ENCODE assay signal across 26 cellular contexts in the genomic region with DNA sequence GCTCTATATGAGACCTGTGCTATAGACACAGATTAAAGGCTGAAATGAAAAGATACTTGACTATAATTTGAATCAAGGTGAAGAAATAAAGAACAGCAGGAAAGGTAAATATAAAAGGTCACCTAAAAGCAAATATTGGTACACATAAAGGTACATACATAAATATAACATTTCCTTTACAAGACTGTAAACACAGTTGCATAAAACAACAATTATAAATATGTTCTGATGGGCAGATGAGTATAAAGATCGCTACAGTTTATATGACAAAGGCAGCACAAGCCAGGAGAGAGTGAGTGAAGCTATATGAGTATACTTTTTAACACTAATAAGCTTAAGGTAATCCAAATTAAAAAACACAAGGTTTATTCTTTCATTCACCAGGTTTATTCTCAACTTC.
"Had no signal": no experiment of that assay in that cellular context is flagged by ENCODE, and none has a peak within 500 bp of the region (broad histone marks: within the 10 kb centered on the region; RNA-seq: fewer than 3 reads in every experiment).

No MANE protein-coding gene starts in this region.

- H3K27ac ChIP-seq: lower lobe of right lung, neutrophil, parathyroid adenoma, right lobe of liver, thyroid gland, vagina had no signal

- DNase-seq: cortex of kidney; effector memory CD8-positive, alpha-beta T cell; hypothalamus; immature natural killer cell; islet precursor cell; kidney glomerular epithelial cell; left ventricle myocardium superior; lower lobe of right lung; naive B cell; right lobe of liver; stimulated activated CD4-positive, alpha-beta T cell treated with anti-CD3 and anti-CD28 coated beads, Interleukin-12 subunit alpha, Interleukin-12 subunit beta, amount 100 ng/mL, for 4 hours; stimulated activated CD4-positive, alpha-beta T cell treated with anti-CD3 and anti-CD28 coated beads, Interleukin-1b, Interleukin-23, amount 100 ng/mL, for 48 hours; stimulated activated CD4-positive, alpha-beta T cell treated with anti-CD3 and anti-CD28 coated beads, Interleukin-4, amount 100 ng/mL, for 1 hour; stimulated activated CD8-positive, alpha-beta memory T cell treated with anti-CD3 and anti-CD28 coated beads, Interleukin-4, amount 100 ng/mL, for 48 hours; stimulated activated naive CD4-positive, alpha-beta T cell; stimulated activated naive CD8-positive, alpha-beta T cell treated with anti-CD3 and anti-CD28 coated beads, Interleukin-15, amount 100 ng/mL, for 72 hours; thyroid gland; trophoblast cell had no signal

- H3K9ac ChIP-seq: parathyroid adenoma had no signal

- H3K27me3 ChIP-seq: neutrophil, right lobe of liver, thyroid gland, vagina had no signal

- H3K4me2 ChIP-seq: smooth muscle cell had no signal

- H3K36me3 ChIP-seq: lower lobe of right lung, neutrophil, right lobe of liver, thyroid gland had no signal

- H3K79me2 ChIP-seq: parathyroid adenoma had no signal

- FAIRE-seq: frontal cortex had no signal

- H3K9me3 ChIP-seq: lower lobe of right lung, neutrophil, right lobe of liver, thyroid gland, vagina had no signal

- ATAC-seq: effector memory CD8-positive, alpha-beta T cell; left ventricle myocardium superior; lower lobe of right lung; natural killer cell treated with Interleukin-12 subunit alpha and Interleukin-12 subunit beta and Interleukin-15 and Interleukin-18, amount 100 ng/mL, for 72 hours; right lobe of liver; stimulated activated naive CD8-positive, alpha-beta T cell treated with anti-CD3 and anti-CD28 coated beads, Interleukin-15, amount 100 ng/mL, for 72 hours had no signal

- H3K4me3 ChIP-seq: lower lobe of right lung, right lobe of liver, smooth muscle cell, thyroid gland, vagina had no signal

- H3K9me3 Mint-ChIP-seq: effector memory CD8-positive, alpha-beta T cell; immature natural killer cell; naive B cell; natural killer cell treated with Interleukin-12 subunit alpha and Interleukin-12 subunit beta and Interleukin-15 and Interleukin-18, amount 100 ng/mL, for 72 hours; neural crest cell; stimulated activated naive CD8-positive, alpha-beta T cell treated with anti-CD3 and anti-CD28 coated beads, Interleukin-15, amount 100 ng/mL, for 72 hours had no signal

- H3K4me1 Mint-ChIP-seq: neural crest cell had no signal

- H3K4me3 Mint-ChIP-seq: effector memory CD8-positive, alpha-beta T cell; immature natural killer cell; naive B cell; natural killer cell treated with Interleukin-12 subunit alpha and Interleukin-12 subunit beta and Interleukin-15 and Interleukin-18, amount 100 ng/mL, for 72 hours; neural crest cell; stimulated activated naive CD8-positive, alpha-beta T cell treated with anti-CD3 and anti-CD28 coated beads, Interleukin-15, amount 100 ng/mL, for 72 hours had no signal

- H2AFZ ChIP-seq: parathyroid adenoma had no signal

- H3K27me3 Mint-ChIP-seq: effector memory CD8-positive, alpha-beta T cell; naive B cell; natural killer cell treated with Interleukin-12 subunit alpha and Interleukin-12 subunit beta and Interleukin-15 and Interleukin-18, amount 100 ng/mL, for 72 hours; progenitor cell of endocrine pancreas; stimulated activated naive CD8-positive, alpha-beta T cell treated with anti-CD3 and anti-CD28 coated beads, Interleukin-15, amount 100 ng/mL, for 72 hours had no signal

- H3K27ac Mint-ChIP-seq: effector memory CD8-positive, alpha-beta T cell; natural killer cell treated with Interleukin-12 subunit alpha and Interleukin-12 subunit beta and Interleukin-15 and Interleukin-18, amount 100 ng/mL, for 72 hours; progenitor cell of endocrine pancreas; stimulated activated naive CD8-positive, alpha-beta T cell treated with anti-CD3 and anti-CD28 coated beads, Interleukin-15, amount 100 ng/mL, for 72 hours had no signal

- H3K4me1 ChIP-seq: lower lobe of right lung, parathyroid adenoma, thyroid gland, vagina had no signal
